Comparison of ENCODE assay signal across 1 cellular context in the genomic region with DNA sequence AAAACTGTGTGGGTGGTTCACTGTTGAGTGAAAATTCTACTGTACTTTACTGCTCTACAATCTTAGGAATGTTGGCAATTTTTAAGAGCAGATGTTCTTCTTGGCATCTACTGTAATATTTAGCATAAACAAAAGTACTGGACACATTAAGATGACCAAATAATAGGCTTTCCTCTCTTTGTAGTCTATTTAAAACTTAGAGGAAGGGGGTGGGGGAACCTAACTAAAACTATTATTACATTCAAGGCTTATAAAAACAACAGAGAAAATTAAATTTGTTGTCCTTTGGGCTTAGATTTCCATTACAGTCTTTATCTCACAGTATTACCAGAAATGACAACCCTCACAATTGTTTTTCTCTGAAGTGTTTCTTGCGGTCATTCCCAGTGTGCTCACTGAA.
TF ChIP-seq lines count a peak whose summit lies in the region.

No MANE protein-coding gene starts in this region.

TF ChIP-seq in IMR-90, 13 proteins besides CTCF, POLR2A, EP300 and RAD21 (continued from another document):
- TF ChIP-seq BHLHE40 (IDR thresholded peaks at IDR 0.05; ENCODE audit: low read depth, low read length) (no peak), MAFK (IDR thresholded peaks at IDR 0.05; ENCODE audit: low read depth, low read length) (no peak), CHD1 (IDR thresholded peaks at IDR 0.05; ENCODE audit: low read depth, low read length) (no peak), SMC3 (IDR thresholded peaks at IDR 0.05; ENCODE audit: low read depth, low read length) (no peak)
